ENCODE assay signal across 1 cellular context in the genomic region with DNA sequence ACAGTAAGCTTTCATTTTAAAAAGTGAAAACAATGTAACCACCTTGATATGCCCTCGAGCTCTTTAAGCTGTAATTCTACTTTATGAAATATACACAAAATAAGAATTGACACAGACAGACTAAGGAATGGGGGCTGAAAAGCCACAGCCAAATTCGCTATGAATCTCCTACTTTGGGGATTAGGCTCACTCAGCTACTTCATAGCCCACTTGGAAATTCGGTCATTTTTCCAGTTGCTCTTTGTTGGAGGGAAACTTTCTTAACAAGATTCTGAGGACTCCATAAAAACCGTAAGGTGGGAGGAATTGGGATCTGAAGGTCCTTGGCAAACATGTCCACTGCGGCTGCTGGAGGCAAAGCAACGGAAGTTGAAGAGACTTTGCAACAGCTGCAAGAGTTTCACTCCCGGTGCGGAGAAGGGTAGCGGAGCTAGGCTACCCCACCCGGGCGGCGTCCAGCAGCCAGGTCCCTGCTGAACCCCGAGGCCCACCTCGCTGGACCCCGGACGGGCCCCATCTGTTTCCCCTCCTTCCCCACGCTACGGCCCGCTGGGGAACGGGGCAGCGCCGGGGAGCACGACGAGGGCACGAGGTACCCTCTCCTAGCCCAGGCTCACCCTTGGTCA.
TF ChIP-seq lines count a peak whose summit lies in the region.

No MANE protein-coding gene starts in this region.

TF ChIP-seq in HEK293, 187 proteins besides CTCF, POLR2A, EP300 and RAD21 (continued from another document):
- TF ChIP-seq GLIS1 (tag by site-specific recombination; IDR thresholded peaks at IDR 0.05) (no peak), ZIC2 (tag by site-specific recombination; IDR thresholded peaks at IDR 0.05) (no peak), ZNF600 (tag by site-specific recombination; IDR thresholded peaks at IDR 0.05) (no peak), SETDB1 (IDR thresholded peaks at IDR 0.05; ENCODE audit: insufficient read length, low read length) (no peak), SP7 (tag by site-specific recombination; IDR thresholded peaks at IDR 0.05) (no peak), ATF2 (tag by site-specific recombination; IDR thresholded peaks at IDR 0.05; ENCODE audit: low read depth) (no peak), ZFP41 (tag by site-specific recombination; IDR thresholded peaks at IDR 0.05; ENCODE audit: borderline replicate concordance) (no peak), PRDM1 (tag by site-specific recombination; IDR thresholded peaks at IDR 0.05) (0 out of 2 replicates have a peak, but pooled peaks have one; percentile 38), ZNF707 (tag by site-specific recombination; IDR thresholded peaks at IDR 0.05) (no peak)
- TF ChIP-seq, protein P1, sequence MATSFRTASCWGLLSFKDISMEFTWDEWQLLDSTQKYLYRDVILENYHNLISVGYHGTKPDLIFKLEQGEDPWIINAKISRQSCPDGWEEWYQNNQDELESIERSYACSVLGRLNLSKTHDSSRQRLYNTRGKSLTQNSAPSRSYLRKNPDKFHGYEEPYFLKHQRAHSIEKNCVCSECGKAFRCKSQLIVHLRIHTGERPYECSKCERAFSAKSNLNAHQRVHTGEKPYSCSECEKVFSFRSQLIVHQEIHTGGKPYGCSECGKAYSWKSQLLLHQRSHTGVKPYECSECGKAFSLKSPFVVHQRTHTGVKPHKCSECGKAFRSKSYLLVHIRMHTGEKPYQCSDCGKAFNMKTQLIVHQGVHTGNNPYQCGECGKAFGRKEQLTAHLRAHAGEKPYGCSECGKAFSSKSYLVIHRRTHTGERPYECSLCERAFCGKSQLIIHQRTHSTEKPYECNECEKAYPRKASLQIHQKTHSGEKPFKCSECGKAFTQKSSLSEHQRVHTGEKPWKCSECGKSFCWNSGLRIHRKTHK (tag by site-specific recombination; IDR thresholded peaks at IDR 0.05): no peak
TF ChIP-seq in HEK293: peak in this region for 6.
